ENCODE assay signal across 26 cellular contexts in genomic region chr11:116482716-116483115, GRCh38.
"Had no signal": no experiment of that assay in that cellular context is flagged by ENCODE, and none has a peak within 500 bp of the region (broad histone marks: within the 10 kb centered on the region; RNA-seq: fewer than 3 reads in every experiment).

No MANE protein-coding gene starts in this region.

- H3K27me3 ChIP-seq: colonic mucosa had no signal

- H3K9me3 ChIP-seq: colonic mucosa, esophagus squamous epithelium, gastrocnemius medialis, heart right ventricle, left lung, lower lobe of right lung had no signal

- DNase-seq: colonic mucosa; cortex of kidney; effector CD8-positive, alpha-beta T cell; effector memory CD8-positive, alpha-beta T cell; endodermal cell; erythroblast; esophagus squamous epithelium; foreskin fibroblast; foreskin melanocyte; gastrocnemius medialis; glutamatergic neuron; head of caudate nucleus; heart right ventricle; hippocampal formation; left cardiac atrium; left lung; left ventricle myocardium superior; lower lobe of right lung; mesenchymal stem cell; midbrain; naive B cell had no signal

- H3K4me3 ChIP-seq: colonic mucosa, esophagus squamous epithelium, gastrocnemius medialis, heart right ventricle, left lung, lower lobe of right lung had no signal

- H3K36me3 ChIP-seq: colonic mucosa, esophagus squamous epithelium, gastrocnemius medialis, heart right ventricle, left lung, lower lobe of right lung had no signal

- H3K27ac ChIP-seq: colonic mucosa, epithelial cell of prostate, esophagus squamous epithelium, gastrocnemius medialis, heart right ventricle, left lung, lower lobe of right lung had no signal

- H3K4me1 ChIP-seq: colonic mucosa, gastrocnemius medialis, heart right ventricle, left lung, lower lobe of right lung had no signal

- ATAC-seq: effector memory CD8-positive, alpha-beta T cell; esophagus mucosa; gastrocnemius medialis; heart right ventricle; left cardiac atrium; left lung; left ventricle myocardium superior; lower lobe of right lung had no signal

- FAIRE-seq: endometrium, islet of Langerhans, keratinocyte had no signal
